8 cellular contexts compared by ENCODE assay signal in the genomic region with DNA sequence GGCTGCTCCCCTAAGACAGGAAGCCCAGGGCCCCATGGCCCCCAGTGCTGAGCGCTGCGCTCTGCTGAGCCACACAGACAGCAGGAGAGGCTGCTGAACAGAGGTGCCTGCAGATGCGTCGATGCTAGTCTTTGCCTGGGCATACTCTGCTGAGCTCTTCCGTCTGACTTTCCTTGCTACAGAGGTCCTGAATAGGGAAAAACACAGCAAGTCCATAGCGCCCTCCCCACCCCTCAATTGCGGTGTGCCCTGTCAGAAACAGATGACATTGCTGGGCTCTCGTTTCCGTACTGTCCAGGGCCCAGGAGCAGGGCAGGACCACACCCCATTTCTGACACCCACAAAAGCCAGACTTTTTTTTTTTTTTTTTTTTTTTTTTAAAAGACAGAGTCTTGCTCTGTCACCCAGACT.
DNase-seq lines count a peak whose midpoint lies in the region; ATAC-seq and TF ChIP-seq lines count a peak whose summit lies in the region.

No MANE protein-coding gene starts in this region.

- H3K9me3 Mint-ChIP-seq in T-cell = no peaks in the 10 kb centered on the region
- no peaks in the 10 kb centered on the region for H3K9me3 Mint-ChIP-seq in natural killer cell treated with Interleukin-12 subunit alpha and Interleukin-12 subunit beta and Interleukin-15 and Interleukin-18, amount 100 ng/mL, for 72 hours
- H3K9me3 Mint-ChIP-seq in type B pancreatic cell = no peaks in the 10 kb centered on the region

- peaks cover 34 to 45% (median 42%) of the 10 kb centered on the region in 3 donors for H3K4me1 Mint-ChIP-seq in T-cell
- H3K4me1 Mint-ChIP-seq in natural killer cell treated with Interleukin-12 subunit alpha and Interleukin-12 subunit beta and Interleukin-15 and Interleukin-18, amount 100 ng/mL, for 72 hours (ENCODE audit: low read depth in 2 of 2) = peaks cover 44 to 52% of the 10 kb centered on the region in 2 donors
- H3K4me1 Mint-ChIP-seq in type B pancreatic cell (ENCODE audit: unreplicated experiment) = peaks cover 12% of the 10 kb centered on the region

- H3K27me3 Mint-ChIP-seq in T-cell (no peaks in the 10 kb centered on the region), type B pancreatic cell (peaks cover 3% of the 10 kb centered on the region)
- H3K27me3 Mint-ChIP-seq in natural killer cell treated with Interleukin-12 subunit alpha and Interleukin-12 subunit beta and Interleukin-15 and Interleukin-18, amount 100 ng/mL, for 72 hours = no peaks in the 10 kb centered on the region

- H3K36me3 Mint-ChIP-seq in T-cell = peaks cover 46% of the 10 kb centered on the region
- peaks cover 20% of the 10 kb centered on the region for H3K36me3 Mint-ChIP-seq in natural killer cell treated with Interleukin-12 subunit alpha and Interleukin-12 subunit beta and Interleukin-15 and Interleukin-18, amount 100 ng/mL, for 72 hours
- H3K36me3 Mint-ChIP-seq in type B pancreatic cell = peaks cover 13% of the 10 kb centered on the region

- ATAC-seq in GM18907 (IDR thresholded peaks at IDR 0.05; ENCODE audit: unreplicated experiment) (peak; percentile 61), HG02588 (IDR thresholded peaks at IDR 0.05; ENCODE audit: unreplicated experiment) (peak; percentile 46), T-cell (replicated peaks in 1 of 4) (peak; percentile 85 to 99 (median 94))
- peak; percentile 87 to 93 for ATAC-seq in natural killer cell treated with Interleukin-12 subunit alpha and Interleukin-12 subunit beta and Interleukin-15 and Interleukin-18, amount 100 ng/mL, for 72 hours

- peak overlapping the region; percentile 25 to 53 (median 52) for H3K4me3 Mint-ChIP-seq in T-cell
- peak overlapping the region; percentile 78 for H3K4me3 Mint-ChIP-seq in natural killer cell treated with Interleukin-12 subunit alpha and Interleukin-12 subunit beta and Interleukin-15 and Interleukin-18, amount 100 ng/mL, for 72 hours
- H3K4me3 Mint-ChIP-seq in type B pancreatic cell = no peak overlapping the region

- DNase-seq in T-cell = peak in 32 of 34 experiments; percentile 27 to 73 (median 52)
- DNase-seq in natural killer cell treated with Interleukin-12 subunit alpha and Interleukin-12 subunit beta and Interleukin-15 and Interleukin-18, amount 100 ng/mL, for 72 hours (ENCODE audit: low spot score) = peak; percentile 70
- DNase-seq in NCI-H2196 (lab: John Stamatoyannopoulos, UW; ENCODE audit: unreplicated experiment) = no peak
- no peak for DNase-seq in iPS-NIHi11 (ENCODE audit: low spot score)
- no peak for DNase-seq in T-helper 1 cell
- no peak for DNase-seq in type B pancreatic cell (ENCODE audit: extremely low spot score, unreplicated experiment)

- peak overlapping the region; percentile 60 to 88 for H3K27ac Mint-ChIP-seq in T-cell
- H3K27ac Mint-ChIP-seq in natural killer cell treated with Interleukin-12 subunit alpha and Interleukin-12 subunit beta and Interleukin-15 and Interleukin-18, amount 100 ng/mL, for 72 hours = peak overlapping the region; percentile 69 to 75
- H3K27ac Mint-ChIP-seq in type B pancreatic cell = no peak overlapping the region

- POLR2A ChIA-PET in T-cell (lab: Charles Lee) = interaction anchor here in 1 of 2 donors (0.7 kb wide), 2 partner anchors 59 to 1797 kb away, joined by 6 read pairs; no protein-coding TSS in a partner anchor

- no peak for TF ChIP-seq CTCF in type B pancreatic cell (conservative IDR thresholded peaks at IDR 0.05)

- CTCF ChIA-PET in T-cell (lab: Charles Lee) = interaction anchor here in 1 of 2 donors (0.6 to 0.7 kb wide), 2 partner anchors 50 to 789 kb away, joined by 4 to 5 read pairs; no protein-coding TSS in a partner anchor

Comparison
In these comparisons a context has a peak if more than half of its experiments do, and no peak if none do; other contexts are left out.
1. DNase-seq: peak in T-cell (32 of 34) and natural killer cell treated with Interleukin-12 subunit alpha and Interleukin-12 subunit beta and Interleukin-15 and Interleukin-18, amount 100 ng/mL, for 72 hours (single experiment); none in NCI-H2196 (single experiment), iPS-NIHi11 (single experiment), T-helper 1 cell (0 of 5) and type B pancreatic cell (single experiment).
2. Peak in every context shown above with its lines, with median percentiles within 50 percentile points of each other: ATAC-seq.